Comparison of ENCODE assay signal across 3 cellular contexts in genomic region chr5:553874-554273, GRCh38.
TF ChIP-seq lines count a peak whose summit lies in the region.

No MANE protein-coding gene starts in this region.

TF ChIP-seq in SK-N-SH treated with all-trans-retinoic acid at 6 μM for 48 hours, 23 proteins besides CTCF, POLR2A, EP300 and RAD21:
- no peak for TF ChIP-seq CSDC2 (CRISPR knock-in tag; IDR thresholded peaks at IDR 0.05)
- TF ChIP-seq CREB5 (CRISPR knock-in tag; IDR thresholded peaks at IDR 0.05; ENCODE audit: low read depth): no peak
- no peak for TF ChIP-seq ZFP3 (CRISPR knock-in tag; IDR thresholded peaks at IDR 0.05)
- no peak for TF ChIP-seq ZNF8 (CRISPR knock-in tag; IDR thresholded peaks at IDR 0.05)
- TF ChIP-seq TCF4 (CRISPR knock-in tag; IDR thresholded peaks at IDR 0.05; ENCODE audit: borderline replicate concordance): no peak

TF ChIP-seq in SK-N-SH, 30 proteins besides CTCF, POLR2A, EP300 and RAD21:
- TF ChIP-seq RFX5 (IDR thresholded peaks at IDR 0.05; ENCODE audit: low read length): no peak
- no peak for TF ChIP-seq TEAD4 (IDR thresholded peaks at IDR 0.05; ENCODE audit: borderline replicate concordance, insufficient read depth)
- TF ChIP-seq NRF1 (IDR thresholded peaks at IDR 0.05; ENCODE audit: low read depth, low read length): no peak
- no peak for TF ChIP-seq EZH2phosphoT487 (IDR thresholded peaks at IDR 0.05; ENCODE audit: borderline replicate concordance, low read depth)
- no peak for TF ChIP-seq NFIC (IDR thresholded peaks at IDR 0.05; ENCODE audit: borderline replicate concordance)
- no peak for TF ChIP-seq TCF12 (IDR thresholded peaks at IDR 0.05)
- TF ChIP-seq USF2 (IDR thresholded peaks at IDR 0.05; ENCODE audit: borderline replicate concordance, low read depth, low read length): no peak
- no peak for TF ChIP-seq RCOR1 (IDR thresholded peaks at IDR 0.05; ENCODE audit: low read length)
- TF ChIP-seq FOXM1 (IDR thresholded peaks at IDR 0.05; ENCODE audit: low read depth): no peak
- TF ChIP-seq ELF1 (IDR thresholded peaks at IDR 0.05): no peak
- TF ChIP-seq SMC3 (IDR thresholded peaks at IDR 0.05; ENCODE audit: low read depth, low read length): no peak
- TF ChIP-seq TAF1 (IDR thresholded peaks at IDR 0.05; ENCODE audit: borderline replicate concordance, low read depth, low read length): no peak

TF ChIP-seq in H1, 55 proteins besides CTCF, POLR2A, EP300 and RAD21:
- no peak for TF ChIP-seq ASH2L (IDR thresholded peaks at IDR 0.05; ENCODE audit: low read length)
- no peak for TF ChIP-seq SRF (IDR thresholded peaks at IDR 0.05; ENCODE audit: low read depth, low read length)
- TF ChIP-seq SIN3A (conservative IDR thresholded peaks at IDR 0.05 in 1 of 2, IDR thresholded peaks at IDR 0.05 in 1 of 2; ENCODE audit: low read depth in 1 of 2, low read length in 2 of 2): no peak
- TF ChIP-seq NANOG (IDR thresholded peaks at IDR 0.05; ENCODE audit: insufficient read depth, low read depth, low read length, poor library complexity, severe bottlenecking): no peak
- no peak for TF ChIP-seq KDM4A (IDR thresholded peaks at IDR 0.05; ENCODE audit: low read depth, low read length, severe bottlenecking)
- TF ChIP-seq SP1 (IDR thresholded peaks at IDR 0.05; ENCODE audit: low read depth, low read length): no peak
- no peak for TF ChIP-seq SP2 (IDR thresholded peaks at IDR 0.05; ENCODE audit: low read length)
- TF ChIP-seq CHD7 (IDR thresholded peaks at IDR 0.05; ENCODE audit: insufficient replicate concordance, low read length): no peak
- no peak for TF ChIP-seq TAF1 (IDR thresholded peaks at IDR 0.05; ENCODE audit: low read depth, low read length)
- TF ChIP-seq KDM5A (IDR thresholded peaks at IDR 0.05; ENCODE audit: low read length): no peak
- no peak for TF ChIP-seq RBBP5 (IDR thresholded peaks at IDR 0.05; ENCODE audit: borderline replicate concordance, low read depth, low read length)
- no peak for TF ChIP-seq ZNF274 (IDR thresholded peaks at IDR 0.05; ENCODE audit: borderline replicate concordance, extremely low read depth, low read length)
- no peak for TF ChIP-seq TAF7 (optimal IDR thresholded peaks at IDR 0.05; ENCODE audit: borderline replicate concordance, low read depth, low read length)
- no peak for TF ChIP-seq JUN (IDR thresholded peaks at IDR 0.05; ENCODE audit: low read depth, low read length)
- no peak for TF ChIP-seq CBX5 (IDR thresholded peaks at IDR 0.05; ENCODE audit: low read depth, low read length)
